Comparison of ENCODE assay signal across 13 cellular contexts in genomic region chr16:88760424-88761142, GRCh38. TPM values are rescaled to one million over a fixed set of nuclear protein-coding genes. Genes with fewer than 3 reads are reported as not detected.
DNase-seq lines count a peak whose midpoint lies in the region; ATAC-seq and TF ChIP-seq lines count a peak whose summit lies in the region.
"Had no signal": no experiment of that assay in that cellular context is flagged by ENCODE, and none has a peak within 500 bp of the region (broad histone marks: within the 10 kb centered on the region; RNA-seq: fewer than 3 reads in every experiment).

No MANE protein-coding gene starts in this region.

- no peak for ATAC-seq in left ventricle myocardium superior
- ATAC-seq: Right ventricle myocardium inferior had no signal

- H4K20me1 ChIP-seq in smooth muscle cell (ENCODE audit: low read depth): peaks cover 98% of the 10 kb centered on the region

- H3K9me3 ChIP-seq in cardiac muscle cell (ENCODE audit: low read depth) (no peaks in the 10 kb centered on the region), muscle layer of colon (ENCODE audit: low read length) (no peaks in the 10 kb centered on the region), smooth muscle cell (replicated peaks; ENCODE audit: low read depth) (no peaks in the 10 kb centered on the region)

- no peak for TF ChIP-seq CTCF in cardiac muscle cell (IDR thresholded peaks at IDR 0.05; ENCODE audit: low read depth, low read length)
- no peak for TF ChIP-seq CTCF in smooth muscle cell (IDR thresholded peaks at IDR 0.05; ENCODE audit: borderline replicate concordance, insufficient read depth, poor library complexity, severe bottlenecking)

- intact Hi-C loops in left ventricle myocardium superior (cut with micrococcal nuclease): no loop called here

- peaks cover 77% of the 10 kb centered on the region for H3K79me2 ChIP-seq in smooth muscle cell (ENCODE audit: low read depth)

- no peak for DNase-seq in cardiac muscle cell (ENCODE audit: low read depth in 1 of 2, low spot score in 1 of 2)
- no peak for DNase-seq in left ventricle myocardium superior
- DNase-seq in cortex of kidney (lab: John Stamatoyannopoulos, UW): peak; percentile 35
- no peak for DNase-seq in activated CD8-positive, alpha-beta memory T cell treated with anti-CD3 and anti-CD28 coated beads for 24 hours
- no peak for DNase-seq in NOMO-1 treated with DMSO at 0.1 percent for 48 hours (lab: John Stamatoyannopoulos, UW; ENCODE audit: unreplicated experiment)
- DNase-seq in smooth muscle cell (lab: John Stamatoyannopoulos, UW; ENCODE audit: unreplicated experiment): no peak
- no peak for DNase-seq in NOMO-1 treated with dmso at 0.1 percent for 144 hours (lab: John Stamatoyannopoulos, UW; ENCODE audit: unreplicated experiment)
- DNase-seq: activated naive CD4-positive, alpha-beta T cell; DND-41; NCI-H1417 treated with DMSO at 0.1 percent for 48 hours; NCI-H526 had no signal

- 93% methylated on average over 23 of the region's 24 CpGs for WGBS in smooth muscle cell (ENCODE audit: low lambda C conversion rate)

- H3F3A ChIP-seq in smooth muscle cell (ENCODE audit: low read depth): no peaks in the 10 kb centered on the region

- no peak overlapping the region for H3K4me3 ChIP-seq in cardiac muscle cell
- peak overlapping the region in 1 of 2 donors; percentile 32 for H3K4me3 ChIP-seq in muscle layer of colon (ENCODE audit: low read depth in 1 of 2, low read length in 2 of 2)
- no peak overlapping the region for H3K4me3 ChIP-seq in smooth muscle cell

- no peak overlapping the region for H3K4me2 ChIP-seq in smooth muscle cell

- H2AFZ ChIP-seq in smooth muscle cell (ENCODE audit: low read depth): no peak overlapping the region

- H3K27ac ChIP-seq in cardiac muscle cell (peak overlapping the region; percentile 99), muscle layer of colon (ENCODE audit: low read depth, low read length) (peak overlapping the region; percentile 98), smooth muscle cell (ENCODE audit: low read depth) (no peak overlapping the region)

- peaks cover 45% of the 10 kb centered on the region for H3K4me1 ChIP-seq in cardiac muscle cell (ENCODE audit: low read depth)
- peaks cover 74% of the 10 kb centered on the region for H3K4me1 ChIP-seq in muscle layer of colon (ENCODE audit: insufficient read depth, low read length)
- H3K4me1 ChIP-seq in smooth muscle cell (ENCODE audit: low read depth): peaks cover 16% of the 10 kb centered on the region

- H3K9ac ChIP-seq in muscle layer of colon (ENCODE audit: low read length) (peak overlapping the region; percentile 71), smooth muscle cell (ENCODE audit: low read depth) (no peak overlapping the region)

- H3K36me3 ChIP-seq in cardiac muscle cell (no peaks in the 10 kb centered on the region), muscle layer of colon (ENCODE audit: insufficient read depth, low read length) (peaks cover 13% of the 10 kb centered on the region), smooth muscle cell (ENCODE audit: low read depth) (no peaks in the 10 kb centered on the region)

- no peaks in the 10 kb centered on the region for H3K27me3 ChIP-seq in cardiac muscle cell
- H3K27me3 ChIP-seq in muscle layer of colon (ENCODE audit: control insufficient read depth in 1 of 2, insufficient read depth in 2 of 2, low read length in 2 of 2): no peaks in the 10 kb centered on the region
- H3K27me3 ChIP-seq in smooth muscle cell (ENCODE audit: low read depth): no peaks in the 10 kb centered on the region

RNA-seq across cellular contexts. Expression of gene PIEZO1, which starts 24.4 kb away (rescaled TPM):
- total RNA-seq in cardiac muscle cell (54.5 and 121 TPM in 2 replicates), left ventricle myocardium superior (19.1 TPM), smooth muscle cell (59.2 and 62.1 TPM in 2 replicates)
- polyA plus RNA-seq in cardiac muscle cell (32.7 and 49.2 TPM in 2 replicates), smooth muscle cell (70.9 and 107 TPM in 2 replicates)

RNA-seq across cellular contexts. Expression of gene CDT1, which starts 43.0 kb away (rescaled TPM):
- total RNA-seq in cardiac muscle cell (24.5 and 29.6 TPM in 2 replicates), left ventricle myocardium superior (0.97 TPM), smooth muscle cell (2.1 and 5.3 TPM in 2 replicates)
- polyA plus RNA-seq in cardiac muscle cell (15.9 and 17.9 TPM in 2 replicates), smooth muscle cell (9.0 and 13.3 TPM in 2 replicates)

RNA-seq across cellular contexts. Expression of gene APRT, which starts 51.1 kb away (rescaled TPM):
- total RNA-seq in cardiac muscle cell (123 and 140 TPM in 2 replicates), left ventricle myocardium superior (40.9 TPM), smooth muscle cell (72.5 and 143 TPM in 2 replicates)
- polyA plus RNA-seq in cardiac muscle cell (169 and 193 TPM in 2 replicates), smooth muscle cell (200 and 216 TPM in 2 replicates)

RNA-seq across cellular contexts. Expression of gene CTU2, which starts 54.3 kb away (rescaled TPM):
- total RNA-seq in cardiac muscle cell (9.3 and 10.8 TPM in 2 replicates), left ventricle myocardium superior (22.7 TPM), smooth muscle cell (5.8 and 6.6 TPM in 2 replicates)
- polyA plus RNA-seq in cardiac muscle cell (9.2 and 13.8 TPM in 2 replicates), smooth muscle cell (16.4 and 21.3 TPM in 2 replicates)

RNA-seq across cellular contexts. Expression of gene RNF166, which starts 54.4 kb away (rescaled TPM):
- total RNA-seq in cardiac muscle cell (30.0 and 33.5 TPM in 2 replicates), left ventricle myocardium superior (16.2 TPM), smooth muscle cell (6.5 and 10.1 TPM in 2 replicates)
- polyA plus RNA-seq in cardiac muscle cell (23.2 and 34.2 TPM in 2 replicates), smooth muscle cell (16.2 and 17.3 TPM in 2 replicates)
